In the genomic region with DNA sequence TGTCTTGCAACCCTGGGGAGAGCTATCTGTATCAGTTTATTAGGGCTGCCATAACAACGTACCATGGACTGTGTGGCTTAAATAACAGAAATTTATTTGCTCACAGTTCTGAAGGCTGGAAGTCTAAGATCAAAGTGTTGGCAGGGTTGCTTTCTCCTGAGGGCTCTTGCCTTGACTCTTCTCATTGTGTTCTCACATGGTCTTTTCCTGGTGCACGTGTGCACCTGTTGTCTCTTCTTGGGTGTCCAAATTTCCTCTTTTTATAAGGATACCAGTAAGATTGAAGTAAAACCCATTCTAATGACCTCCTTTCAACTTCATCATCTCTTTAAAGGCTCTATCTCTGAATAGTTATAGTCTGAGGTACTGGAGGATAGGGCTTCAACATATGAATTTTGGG, we compare ENCODE assay signal across 34 cellular contexts.
"Had no signal": no experiment of that assay in that cellular context is flagged by ENCODE, and none has a peak within 500 bp of the region (broad histone marks: within the 10 kb centered on the region; RNA-seq: fewer than 3 reads in every experiment).

No MANE protein-coding gene starts in this region.

- H3K36me3 ChIP-seq: MG63 had no signal

- DNase-seq: Karpas-422, Kasumi-1, MG63, MM.1S, MV-4-11, NCI-H1048, NCI-H1092, NCI-H1092 treated with DMSO at 0.1 percent for 48 hours, NCI-H1105, NCI-H1105 treated with DMSO at 0.1 percent for 48 hours, NCI-H1417, NCI-H1417 treated with DMSO at 0.1 percent for 48 hours, NCI-H1436, NCI-H1436 treated with DMSO at 0.1 percent for 48 hours, NCI-H146, NCI-H1694, NCI-H1694 treated with DMSO at 0.1 percent for 48 hours, NCI-H187, NCI-H187 treated with DMSO at 0.1 percent for 48 hours, NCI-H1930, NCI-H2029, NCI-H2029 treated with DMSO at 0.1 percent for 48 hours, NCI-H2081, NCI-H2081 treated with DMSO at 0.1 percent for 48 hours, NCI-H2107, NCI-H2171, NCI-H2171 treated with DMSO at 0.1 percent for 48 hours, NCI-H2227 treated with DMSO at 0.1 percent for 48 hours, NCI-H226, NCI-H345, NCI-H446, NCI-H446 treated with DMSO at 0.1 percent for 48 hours, NCI-H510A, NCI-H510A treated with DMSO at 0.1 percent for 48 hours had no signal

- H3K4me3 ChIP-seq: MG63 had no signal

- H3K27me3 ChIP-seq: MG63 had no signal

- H3K9me3 ChIP-seq: MG63 had no signal
